8 cellular contexts compared by ENCODE assay signal in genomic region chr17:7314719-7315569, GRCh38. TPM values are rescaled to one million over a fixed set of nuclear protein-coding genes. Genes with fewer than 3 reads are reported as not detected.
DNase-seq lines count a peak whose midpoint lies in the region; ATAC-seq and TF ChIP-seq lines count a peak whose summit lies in the region.

A gene with protein sequence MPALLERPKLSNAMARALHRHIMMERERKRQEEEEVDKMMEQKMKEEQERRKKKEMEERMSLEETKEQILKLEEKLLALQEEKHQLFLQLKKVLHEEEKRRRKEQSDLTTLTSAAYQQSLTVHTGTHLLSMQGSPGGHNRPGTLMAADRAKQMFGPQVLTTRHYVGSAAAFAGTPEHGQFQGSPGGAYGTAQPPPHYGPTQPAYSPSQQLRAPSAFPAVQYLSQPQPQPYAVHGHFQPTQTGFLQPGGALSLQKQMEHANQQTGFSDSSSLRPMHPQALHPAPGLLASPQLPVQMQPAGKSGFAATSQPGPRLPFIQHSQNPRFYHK (minus strand): TSS chr17:7315360. CDS start chr17:7315052, 308 bp downstream.

- H3K9me2 ChIP-seq in neural cell (ENCODE audit: insufficient read depth, low read length): no peaks in the 10 kb centered on the region

- peaks cover 51% of the 10 kb centered on the region for H3K4me1 Mint-ChIP-seq in stimulated activated naive CD8-positive, alpha-beta T cell treated with anti-CD3 and anti-CD28 coated beads, Interleukin-15, Interleukin-2, amounts not matched to agents 100 ng/mL and 50 ng/mL, for 24 hours (ENCODE audit: low read depth)

- H3K27ac ChIP-seq in SJCRH30 (peak within 1 kb of the TSS; percentile 66), neural cell (ENCODE audit: low read length) (peak within 1 kb of the TSS; percentile 87)

- TF ChIP-seq EP300 in neural cell (conservative IDR thresholded peaks at IDR 0.05; ENCODE audit: poor library complexity, severe bottlenecking): peak; percentile 68

- no peaks in the 10 kb centered on the region for H3F3A ChIP-seq in neural cell (ENCODE audit: insufficient read depth, low read length, poor library complexity, severe bottlenecking)

- DNase-seq in Daoy (ENCODE audit: low read depth) (peak; percentile 95), LHCN-M2 (ENCODE audit: low read depth) (peak; percentile 78), SJCRH30 (peak; percentile 78), fibroblast of villous mesenchyme (ENCODE audit: low read depth) (peak; percentile 85)
- DNase-seq in activated gamma-delta T cell treated with anti-CD3 and anti-CD28 coated beads, Interleukin-2, amount 50 U/mL, for 16 hours (ENCODE audit: low read depth): peak; percentile 87

- no peaks in the 10 kb centered on the region for H4K20me1 ChIP-seq in neural cell (ENCODE audit: insufficient read depth)

- H3K4me3 Mint-ChIP-seq in stimulated activated naive CD8-positive, alpha-beta T cell treated with anti-CD3 and anti-CD28 coated beads, Interleukin-15, Interleukin-2, amounts not matched to agents 100 ng/mL and 50 ng/mL, for 24 hours: peak within 1 kb of the TSS; percentile 93

- no peaks in the 10 kb centered on the region for H3K9me3 Mint-ChIP-seq in stimulated activated naive CD8-positive, alpha-beta T cell treated with anti-CD3 and anti-CD28 coated beads, Interleukin-15, Interleukin-2, amounts not matched to agents 100 ng/mL and 50 ng/mL, for 24 hours

- peak; percentile 67 for ATAC-seq in GM21786 (IDR thresholded peaks at IDR 0.05; ENCODE audit: unreplicated experiment)

- peaks cover 4% of the 10 kb centered on the region; the same call in 1 of the 2 replicates for H3K4me1 ChIP-seq in SJCRH30

- peaks cover 69% of the 10 kb centered on the region for H3K36me3 Mint-ChIP-seq in stimulated activated naive CD8-positive, alpha-beta T cell treated with anti-CD3 and anti-CD28 coated beads, Interleukin-15, Interleukin-2, amounts not matched to agents 100 ng/mL and 50 ng/mL, for 24 hours (ENCODE audit: low read depth)

- H3K4me3 ChIP-seq in SJCRH30: peak within 1 kb of the TSS; percentile 71
- H3K4me3 ChIP-seq in fibroblast of villous mesenchyme (ENCODE audit: low read depth, low read length): peak within 1 kb of the TSS; percentile 83
- H3K4me3 ChIP-seq in neural cell (ENCODE audit: low read length): peak within 1 kb of the TSS; percentile 83

- H3K27me3 ChIP-seq in SJCRH30 (no peaks in the 10 kb centered on the region), neural cell (ENCODE audit: insufficient read depth, low read depth, low read length) (no peaks in the 10 kb centered on the region)

- H2AFZ ChIP-seq in neural cell (ENCODE audit: low read depth, low read length): peak within 1 kb of the TSS; percentile 53

- peaks cover 22% of the 10 kb centered on the region for H3K79me2 ChIP-seq in neural cell (replicated peaks; ENCODE audit: insufficient read depth, low read length)

- H3K27me3 Mint-ChIP-seq in stimulated activated naive CD8-positive, alpha-beta T cell treated with anti-CD3 and anti-CD28 coated beads, Interleukin-15, Interleukin-2, amounts not matched to agents 100 ng/mL and 50 ng/mL, for 24 hours: no peaks in the 10 kb centered on the region

- H3K27ac Mint-ChIP-seq in stimulated activated naive CD8-positive, alpha-beta T cell treated with anti-CD3 and anti-CD28 coated beads, Interleukin-15, Interleukin-2, amounts not matched to agents 100 ng/mL and 50 ng/mL, for 24 hours: peak within 1 kb of the TSS; percentile 92

- H3K36me3 ChIP-seq in SJCRH30 (peaks cover 36% of the 10 kb centered on the region), neural cell (ENCODE audit: insufficient read depth, low read length) (no peaks in the 10 kb centered on the region)

- TF ChIP-seq CTCF in fibroblast of villous mesenchyme (IDR thresholded peaks at IDR 0.05; ENCODE audit: insufficient read depth, low read depth, low read length) (no peak), neural cell (IDR thresholded peaks at IDR 0.05; ENCODE audit: poor library complexity, severe bottlenecking) (no peak)

- H3K9me3 ChIP-seq in SJCRH30 (replicated peaks) (no peaks in the 10 kb centered on the region), neural cell (ENCODE audit: low read length) (no peaks in the 10 kb centered on the region)

- H3K4me2 ChIP-seq in neural cell (ENCODE audit: low read length): peak within 1 kb of the TSS; percentile 95

- no peak for TF ChIP-seq RAD21 in neural cell (conservative IDR thresholded peaks at IDR 0.05)

- peak within 1 kb of the TSS; percentile 81 for H3K9ac ChIP-seq in neural cell (ENCODE audit: low read length)

TF ChIP-seq in neural cell, 6 proteins besides CTCF, POLR2A, EP300 and RAD21:
- TF ChIP-seq REST (IDR thresholded peaks at IDR 0.05; ENCODE audit: borderline replicate concordance) (peak; percentile 33), SMC3 (conservative IDR thresholded peaks at IDR 0.05; ENCODE audit: poor library complexity) (peak; percentile 23), MXI1 (conservative IDR thresholded peaks at IDR 0.05; ENCODE audit: poor library complexity, severe bottlenecking) (peak; percentile 86), TAF1 (IDR thresholded peaks at IDR 0.05; ENCODE audit: low read depth) (no peak), EZH2 (IDR thresholded peaks at IDR 0.05; ENCODE audit: borderline replicate concordance, insufficient read depth, low read length, poor library complexity, severe bottlenecking) (no peak), POLR2AphosphoS5 (IDR thresholded peaks at IDR 0.05) (peak; percentile 92)

RNA-seq across cellular contexts. Expression of the gene that starts here (rescaled TPM):
- total RNA-seq in Daoy (2014; rRNA removed; shearing (Covaris generic)): 84.3 and 91.6 TPM in 2 replicates
- total RNA-seq in LHCN-M2 (2014; rRNA removed): 98.7 and 119 TPM in 2 replicates
- 90.5 TPM for polyA plus RNA-seq in LHCN-M2 (2012)
- total RNA-seq in SJCRH30 (2014; rRNA removed; shearing (Covaris generic)): 32.2 and 39.7 TPM in 2 replicates
- total RNA-seq in fibroblast of villous mesenchyme: 34.1 and 45.3 TPM in 2 replicates
- polyA plus RNA-seq in neural cell: 108 and 116 TPM in 2 replicates
- polyA minus RNA-seq in neural cell: 50.1 and 59.2 TPM in 2 replicates

Comparison
In these comparisons a context has a peak if more than half of its experiments do, and no peak if none do; other contexts are left out.
1. Peak in every context shown above with its lines: DNase-seq, ATAC-seq, H3K4me3 ChIP-seq and H3K27ac ChIP-seq.